ENCODE assay signal across 23 cellular contexts in genomic region chr6:97000138-97000537, GRCh38.
"Had no signal": no experiment of that assay in that cellular context is flagged by ENCODE, and none has a peak within 500 bp of the region (broad histone marks: within the 10 kb centered on the region; RNA-seq: fewer than 3 reads in every experiment).

No MANE protein-coding gene starts in this region.

- H3K27ac ChIP-seq: RWPE1, SJCRH30 had no signal

- ATAC-seq: HepG2, Panc1, PC-3, SK-N-SH treated with all-trans-retinoic acid at 6 μM for 48 hours had no signal

- DNase-seq: IMR-90, Karpas-422, KG1, MG63, NCI-H1092, NCI-H1105 treated with DMSO at 0.1 percent for 48 hours, NCI-H1417 treated with DMSO at 0.1 percent for 48 hours, NCI-H146, NCI-H1694 treated with DMSO at 0.1 percent for 48 hours, NCI-H1930, NCI-H2081, NCI-H2107, NCI-H2227 treated with DMSO at 0.1 percent for 48 hours, NCI-H524, NCI-H526 treated with DMSO at 0.1 percent for 48 hours, NCI-H774, PC-3, SHP77 treated with DMSO at 0.1 percent for 48 hours, SJCRH30 had no signal
